Comparison of ENCODE assay signal across 8 cellular contexts in the genomic region with DNA sequence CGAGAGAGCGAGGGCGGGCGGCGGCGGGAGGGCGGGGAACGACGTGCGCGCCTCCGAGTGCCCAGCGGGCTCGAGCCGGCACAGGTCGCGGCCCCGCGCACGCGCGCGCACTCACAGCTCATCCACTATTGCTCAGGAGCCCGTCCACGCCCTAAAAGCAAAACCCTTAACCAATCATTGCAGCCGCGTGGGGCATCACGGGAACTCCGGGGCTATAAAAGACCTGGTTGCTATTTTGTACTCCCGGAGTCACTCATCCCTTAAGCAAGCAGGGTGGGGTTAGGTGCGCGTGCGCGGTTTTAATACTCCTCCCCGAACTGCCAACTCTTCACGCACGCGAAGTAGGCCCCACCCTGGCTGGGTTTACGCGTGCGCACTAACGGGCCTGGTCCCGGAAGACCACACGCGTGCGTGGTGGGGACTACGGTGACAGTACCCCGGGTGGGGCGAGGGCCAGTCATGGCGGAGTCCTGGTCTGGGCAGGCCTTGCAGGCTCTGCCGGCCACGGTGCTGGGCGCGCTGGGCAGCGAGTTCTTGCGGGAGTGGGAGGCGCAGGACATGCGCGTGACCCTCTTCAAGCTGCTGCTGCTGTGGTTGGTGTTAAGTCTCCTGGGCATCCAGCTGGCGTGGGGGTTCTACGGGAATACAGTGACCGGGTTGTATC. TPM values are rescaled to one million over a fixed set of nuclear protein-coding genes. Genes with fewer than 3 reads are reported as not detected.
DNase-seq lines count a peak whose midpoint lies in the region; ATAC-seq and TF ChIP-seq lines count a peak whose summit lies in the region.

Gene RHOA (minus strand): TSS at position 9 of the 664 bp plus-strand sequence. CDS start 36,387 bp downstream, outside the sequence.
A gene with protein sequence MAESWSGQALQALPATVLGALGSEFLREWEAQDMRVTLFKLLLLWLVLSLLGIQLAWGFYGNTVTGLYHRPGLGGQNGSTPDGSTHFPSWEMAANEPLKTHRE (plus strand): TSS at position 456 of the 664 bp plus-strand sequence. CDS start 4 bp downstream, at position 460.

- peak; percentile 76 for DNase-seq in DMS153 treated with DMSO at 0.1 percent for 48 hours (lab: John Stamatoyannopoulos, UW; ENCODE audit: unreplicated experiment)
- DNase-seq in KBM-7, result peak; percentile 100
- peak; percentile 98 for DNase-seq in activated T-cell treated with anti-CD3 and anti-CD28 coated beads, Interleukin-2, amount 50 U/mL, for 24 hours
- peak; percentile 100 for DNase-seq in erythroblast (lab: John Stamatoyannopoulos, UW)
- DNase-seq in stimulated activated CD8-positive, alpha-beta memory T cell treated with anti-CD3 and anti-CD28 coated beads, Interleukin-4, amount 100 ng/mL, for 48 hours, result peak; percentile 99

- H3K27me3 Mint-ChIP-seq in activated T-cell treated with anti-CD3 and anti-CD28 coated beads, Interleukin-2, amount 50 U/mL, for 24 hours, result no peaks in the 10 kb centered on the region

- peak within 1 kb of the TSS; percentile 95 for H3K4me3 ChIP-seq in mucosa of rectum (ENCODE audit: low read length in 2 of 2)

- peak within 1 kb of the TSS; percentile 92 for H3K4me3 Mint-ChIP-seq in activated T-cell treated with anti-CD3 and anti-CD28 coated beads, Interleukin-2, amount 50 U/mL, for 24 hours

- no peaks in the 10 kb centered on the region for H3K9me3 ChIP-seq in mucosa of rectum (ENCODE audit: control insufficient read depth in 2 of 2, low read length in 2 of 2)

- ATAC-seq in GM21717 (IDR thresholded peaks at IDR 0.05; ENCODE audit: unreplicated experiment), result peak; percentile 75

- peaks cover 67% of the 10 kb centered on the region for H3K4me1 Mint-ChIP-seq in activated T-cell treated with anti-CD3 and anti-CD28 coated beads, Interleukin-2, amount 50 U/mL, for 24 hours (ENCODE audit: low read depth)

- peaks cover 15 to 18% of the 10 kb centered on the region in 2 donors for H3K36me3 ChIP-seq in mucosa of rectum (ENCODE audit: control insufficient read depth in 2 of 2, insufficient read depth in 2 of 2, low read length in 2 of 2)

- peak within 1 kb of the TSS; percentile 97 to 98 for H3K27ac ChIP-seq in mucosa of rectum (ENCODE audit: low read depth in 2 of 2, low read length in 2 of 2)

- H3K27me3 ChIP-seq in mucosa of rectum (ENCODE audit: control insufficient read depth in 2 of 2, insufficient read depth in 2 of 2, low read length in 2 of 2), result no peaks in the 10 kb centered on the region

- peak; percentile 100 for TF ChIP-seq POLR2A in erythroblast (IDR thresholded peaks at IDR 0.05; ENCODE audit: low read length)

- peak within 1 kb of the TSS; percentile 97 to 98 for H3K9ac ChIP-seq in mucosa of rectum (ENCODE audit: low read depth in 1 of 2, low read length in 2 of 2)

- in situ Hi-C loops in KBM-7 (cut with MboI; ENCODE audit: low pct_unique_long_range_greater_than_20kb, low sequenced_read_pairs), result no loop called here

- H3K9me3 Mint-ChIP-seq in activated T-cell treated with anti-CD3 and anti-CD28 coated beads, Interleukin-2, amount 50 U/mL, for 24 hours, result no peaks in the 10 kb centered on the region

- peaks cover 32 to 42% of the 10 kb centered on the region in 2 donors for H3K4me1 ChIP-seq in mucosa of rectum (ENCODE audit: control insufficient read depth in 2 of 2, insufficient read depth in 2 of 2, low read length in 2 of 2)

- H3K27ac Mint-ChIP-seq in activated T-cell treated with anti-CD3 and anti-CD28 coated beads, Interleukin-2, amount 50 U/mL, for 24 hours, result peak within 1 kb of the TSS; percentile 96

- peaks cover 73% of the 10 kb centered on the region for H3K36me3 Mint-ChIP-seq in activated T-cell treated with anti-CD3 and anti-CD28 coated beads, Interleukin-2, amount 50 U/mL, for 24 hours (ENCODE audit: low read depth)

TF ChIP-seq in PFSK-1, 5 proteins besides CTCF, POLR2A, EP300 and RAD21:
- TF ChIP-seq TAF1 (IDR thresholded peaks at IDR 0.05; ENCODE audit: borderline replicate concordance, insufficient read depth, low read length) (peak; percentile 42; the same call in 1 of the 2 replicates), REST (IDR thresholded peaks at IDR 0.05; ENCODE audit: insufficient read depth in 1 of 2, low read depth in 2 of 2, low read length in 2 of 2) (0 out of 4 replicates have a peak, but pooled peaks of 1 of the 2 experiments have one; percentile 46), SIN3A (IDR thresholded peaks at IDR 0.05; ENCODE audit: borderline replicate concordance, insufficient read depth, low read length) (peak; percentile 8; the same call in 1 of the 2 replicates), POLR2AphosphoS5 (IDR thresholded peaks at IDR 0.05; ENCODE audit: low read depth, low read length) (peak; percentile 96), FOXP2 (optimal IDR thresholded peaks at IDR 0.05; ENCODE audit: borderline replicate concordance, extremely low read depth, extremely low read length, insufficient read depth) (no peak)

RNA-seq across cellular contexts. Expression of gene RHOA, which starts in this region (rescaled TPM):
- 388 TPM for polyA plus RNA-seq in PFSK-1 (2012; ENCODE audit: insufficient read length, low read depth)

RNA-seq across cellular contexts. Expression of the second gene that starts in this region (rescaled TPM):
- 10.3 TPM for polyA plus RNA-seq in PFSK-1 (2012; ENCODE audit: insufficient read length, low read depth)

Comparison
In these comparisons a context has a peak if more than half of its experiments do, and no peak if none do; other contexts are left out.
1. Peak in every context shown above with its lines: DNase-seq, ATAC-seq, H3K4me3 ChIP-seq and H3K27ac ChIP-seq.